In genomic region chr1:9101510-9102146, GRCh38 we compare ENCODE assay signal across 2 cellular contexts.
TF ChIP-seq lines count a peak whose summit lies in the region.

No MANE protein-coding gene starts in this region.

TF ChIP-seq in GM23338, 12 proteins besides CTCF, POLR2A, EP300 and RAD21 (continued from another document):
- TF ChIP-seq REST (IDR thresholded peaks at IDR 0.05; ENCODE audit: unreplicated experiment) (no peak), EZH2 (IDR thresholded peaks at IDR 0.05; ENCODE audit: low read depth, unreplicated experiment) (no peak), STAT1 (IDR thresholded peaks at IDR 0.05; ENCODE audit: unreplicated experiment) (no peak), ETS1 (IDR thresholded peaks at IDR 0.05) (no peak), ZNF462 (CRISPR knock-in tag; IDR thresholded peaks at IDR 0.05) (no peak), JUNB (IDR thresholded peaks at IDR 0.05; ENCODE audit: unreplicated experiment) (no peak), EZH2phosphoT487 (IDR thresholded peaks at IDR 0.05; ENCODE audit: unreplicated experiment) (no peak), ZNF331 (CRISPR knock-in tag; IDR thresholded peaks at IDR 0.05; ENCODE audit: low read depth) (no peak), CREB1 (CRISPR knock-in tag; IDR thresholded peaks at IDR 0.05; ENCODE audit: low read depth) (no peak), NANOG (IDR thresholded peaks at IDR 0.05; ENCODE audit: borderline replicate concordance) (no peak)

TF ChIP-seq in GM12878, 131 proteins besides CTCF, POLR2A, EP300 and RAD21 (continued from another document):
- no peak for TF ChIP-seq USF1 (IDR thresholded peaks at IDR 0.05; ENCODE audit: borderline replicate concordance, extremely low read length, insufficient read depth, low read depth, low read length)
- TF ChIP-seq USF2 (IDR thresholded peaks at IDR 0.05; ENCODE audit: borderline replicate concordance, low read depth, low read length), result no peak
- no peak for TF ChIP-seq ZBTB33 (IDR thresholded peaks at IDR 0.05)
- no peak for TF ChIP-seq TARDBP (IDR thresholded peaks at IDR 0.05; ENCODE audit: borderline replicate concordance)
- no peak for TF ChIP-seq SIN3A (IDR thresholded peaks at IDR 0.05; ENCODE audit: low read depth, low read length)
- TF ChIP-seq CBFB (IDR thresholded peaks at IDR 0.05; ENCODE audit: low read depth), result 0 out of 2 replicates have a peak, but pooled peaks have one; percentile 58
- TF ChIP-seq IRF4 (IDR thresholded peaks at IDR 0.05; ENCODE audit: low read depth, low read length), result no peak
- 0 out of 2 replicates have a peak, but pooled peaks have one; percentile 46 for TF ChIP-seq SMARCA5 (IDR thresholded peaks at IDR 0.05)
- no peak for TF ChIP-seq CHD2 (IDR thresholded peaks at IDR 0.05; ENCODE audit: borderline replicate concordance, low read depth, low read length)
- no peak for TF ChIP-seq STAT1 (conservative IDR thresholded peaks at IDR 0.05)
- no peak for TF ChIP-seq MYB (IDR thresholded peaks at IDR 0.05; ENCODE audit: borderline replicate concordance, low read depth, low read length)
- no peak for TF ChIP-seq TCF3 (IDR thresholded peaks at IDR 0.05; ENCODE audit: borderline replicate concordance, insufficient read depth, low read depth, low read length)
- 0 out of 3 replicates have a peak, but pooled peaks have one; percentile 39 for TF ChIP-seq POU2F2 (IDR thresholded peaks at IDR 0.05; ENCODE audit: borderline replicate concordance, low read depth, low read length)
- TF ChIP-seq BCL11A (IDR thresholded peaks at IDR 0.05; ENCODE audit: low read depth, low read length), result no peak
- TF ChIP-seq GATAD2B (conservative IDR thresholded peaks at IDR 0.05; ENCODE audit: low read depth), result no peak
- TF ChIP-seq RUNX3 (IDR thresholded peaks at IDR 0.05; ENCODE audit: low read length), result peak; percentile 94
- TF ChIP-seq BRCA1 (IDR thresholded peaks at IDR 0.05; ENCODE audit: low read depth, low read length), result no peak
- TF ChIP-seq SMC3 (IDR thresholded peaks at IDR 0.05; ENCODE audit: borderline replicate concordance, low read length), result peak; percentile 88
- TF ChIP-seq YBX1 (IDR thresholded peaks at IDR 0.05), result no peak
- no peak for TF ChIP-seq CREB1 (IDR thresholded peaks at IDR 0.05; ENCODE audit: low read depth)
